In genomic region chr1:193065954-193066353, GRCh38 we compare ENCODE assay signal across 22 cellular contexts.
DNase-seq lines count a peak whose midpoint lies in the region; ATAC-seq lines count a peak whose summit lies in the region.
"Had no signal": no experiment of that assay in that cellular context is flagged by ENCODE, and none has a peak within 500 bp of the region (broad histone marks: within the 10 kb centered on the region; RNA-seq: fewer than 3 reads in every experiment).

No MANE protein-coding gene starts in this region.

- H3K27ac Mint-ChIP-seq in stimulated activated naive CD8-positive, alpha-beta T cell treated with anti-CD3 and anti-CD28 coated beads, Interleukin-15, Interleukin-2, amounts not matched to agents 100 ng/mL and 50 ng/mL, for 24 hours = peak overlapping the region; percentile 17
- peak overlapping the region in 1 of 2 donors; percentile 59 for H3K27ac Mint-ChIP-seq in stimulated activated naive CD8-positive, alpha-beta T cell treated with anti-CD3 and anti-CD28 coated beads, Interleukin-15, amount 100 ng/mL, for 72 hours
- H3K27ac Mint-ChIP-seq in central memory CD8-positive, alpha-beta T cell (ENCODE audit: low read depth) = peak overlapping the region; percentile 76
- H3K27ac Mint-ChIP-seq in stimulated activated memory B cell treated with anti-CD40 and anti-IgM and Interleukin-4, amounts not matched to agents 10 μg/mL and 1 μg/mL and 100 μg/mL, for 72 hours = peak overlapping the region; percentile 75
- H3K27ac Mint-ChIP-seq: activated naive CD4-positive, alpha-beta T cell treated with anti-CD3 and anti-CD28 coated beads, Interleukin-2, amount 10 ng/mL, durations not matched to agents 7 days and 5 days had no signal

- DNase-seq in stimulated activated naive CD8-positive, alpha-beta T cell treated with anti-CD3 and anti-CD28 coated beads, Interleukin-15, amount 100 ng/mL, for 72 hours = no peak
- DNase-seq in OCI-M1 (lab: John Stamatoyannopoulos, UW) = peak; percentile 51
- no peak for DNase-seq in central memory CD8-positive, alpha-beta T cell (ENCODE audit: low spot score in 2 of 2)
- no peak for DNase-seq in NCI-H82 (lab: John Stamatoyannopoulos, UW)
- DNase-seq: activated naive CD4-positive, alpha-beta T cell treated with anti-CD3 and anti-CD28 coated beads, Interleukin-2, amount 10 ng/mL, durations not matched to agents 7 days and 5 days; aorta; colonic mucosa; effector CD8-positive, alpha-beta T cell; EL; HCEC 1CT; NCI-H1092; NCI-H1694 treated with DMSO at 0.1 percent for 48 hours; right lobe of liver; RPMI8226; SJCRH30; T-helper 1 cell; trophoblast cell had no signal

- ATAC-seq in stimulated activated naive CD8-positive, alpha-beta T cell treated with anti-CD3 and anti-CD28 coated beads, Interleukin-15, amount 100 ng/mL, for 72 hours = no peak
- no peak for ATAC-seq in central memory CD8-positive, alpha-beta T cell (replicated peaks; ENCODE audit: extremely low read depth, poor library complexity, severe bottlenecking)
- ATAC-seq in stimulated activated memory B cell treated with anti-CD40 and anti-IgM and Interleukin-4, amounts not matched to agents 10 μg/mL and 1 μg/mL and 100 μg/mL, for 72 hours = no peak
- ATAC-seq in GM21526 (IDR thresholded peaks at IDR 0.05; ENCODE audit: low FRiP score, unreplicated experiment) (no peak), HG02571 (IDR thresholded peaks at IDR 0.05; ENCODE audit: unreplicated experiment) (no peak)
- ATAC-seq: left lobe of liver, right lobe of liver had no signal

- peaks cover 83% of the 10 kb centered on the region for H3K4me1 Mint-ChIP-seq in stimulated activated naive CD8-positive, alpha-beta T cell treated with anti-CD3 and anti-CD28 coated beads, Interleukin-15, Interleukin-2, amounts not matched to agents 100 ng/mL and 50 ng/mL, for 24 hours (ENCODE audit: low read depth)
- H3K4me1 Mint-ChIP-seq in stimulated activated naive CD8-positive, alpha-beta T cell treated with anti-CD3 and anti-CD28 coated beads, Interleukin-15, amount 100 ng/mL, for 72 hours = peaks cover 63% of the 10 kb centered on the region
- H3K4me1 Mint-ChIP-seq in central memory CD8-positive, alpha-beta T cell = peaks cover 56% of the 10 kb centered on the region
- H3K4me1 Mint-ChIP-seq in stimulated activated memory B cell treated with anti-CD40 and anti-IgM and Interleukin-4, amounts not matched to agents 10 μg/mL and 1 μg/mL and 100 μg/mL, for 72 hours = peaks cover 63% of the 10 kb centered on the region

- H3K9me3 Mint-ChIP-seq in stimulated activated naive CD8-positive, alpha-beta T cell treated with anti-CD3 and anti-CD28 coated beads, Interleukin-15, Interleukin-2, amounts not matched to agents 100 ng/mL and 50 ng/mL, for 24 hours = no peaks in the 10 kb centered on the region
- H3K9me3 Mint-ChIP-seq in stimulated activated naive CD8-positive, alpha-beta T cell treated with anti-CD3 and anti-CD28 coated beads, Interleukin-15, amount 100 ng/mL, for 72 hours = peaks cover 0 to 5% of the 10 kb centered on the region in 2 donors
- H3K9me3 Mint-ChIP-seq in central memory CD8-positive, alpha-beta T cell = no peaks in the 10 kb centered on the region
- no peaks in the 10 kb centered on the region for H3K9me3 Mint-ChIP-seq in stimulated activated memory B cell treated with anti-CD40 and anti-IgM and Interleukin-4, amounts not matched to agents 10 μg/mL and 1 μg/mL and 100 μg/mL, for 72 hours
- H3K9me3 Mint-ChIP-seq: activated naive CD4-positive, alpha-beta T cell treated with anti-CD3 and anti-CD28 coated beads, Interleukin-2, amount 10 ng/mL, durations not matched to agents 7 days and 5 days had no signal

- H3K27me3 Mint-ChIP-seq in stimulated activated naive CD8-positive, alpha-beta T cell treated with anti-CD3 and anti-CD28 coated beads, Interleukin-15, Interleukin-2, amounts not matched to agents 100 ng/mL and 50 ng/mL, for 24 hours = no peaks in the 10 kb centered on the region
- no peaks in the 10 kb centered on the region for H3K27me3 Mint-ChIP-seq in stimulated activated naive CD8-positive, alpha-beta T cell treated with anti-CD3 and anti-CD28 coated beads, Interleukin-15, amount 100 ng/mL, for 72 hours
- no peaks in the 10 kb centered on the region for H3K27me3 Mint-ChIP-seq in central memory CD8-positive, alpha-beta T cell
- H3K27me3 Mint-ChIP-seq in stimulated activated memory B cell treated with anti-CD40 and anti-IgM and Interleukin-4, amounts not matched to agents 10 μg/mL and 1 μg/mL and 100 μg/mL, for 72 hours = no peaks in the 10 kb centered on the region
- H3K27me3 Mint-ChIP-seq: activated naive CD4-positive, alpha-beta T cell treated with anti-CD3 and anti-CD28 coated beads, Interleukin-2, amount 10 ng/mL, durations not matched to agents 7 days and 5 days had no signal

- H3K4me3 Mint-ChIP-seq in stimulated activated naive CD8-positive, alpha-beta T cell treated with anti-CD3 and anti-CD28 coated beads, Interleukin-15, Interleukin-2, amounts not matched to agents 100 ng/mL and 50 ng/mL, for 24 hours = no peak overlapping the region
- H3K4me3 Mint-ChIP-seq in stimulated activated naive CD8-positive, alpha-beta T cell treated with anti-CD3 and anti-CD28 coated beads, Interleukin-15, amount 100 ng/mL, for 72 hours = no peak overlapping the region
- no peak overlapping the region for H3K4me3 Mint-ChIP-seq in central memory CD8-positive, alpha-beta T cell
- no peak overlapping the region for H3K4me3 Mint-ChIP-seq in stimulated activated memory B cell treated with anti-CD40 and anti-IgM and Interleukin-4, amounts not matched to agents 10 μg/mL and 1 μg/mL and 100 μg/mL, for 72 hours
- H3K4me3 Mint-ChIP-seq: activated naive CD4-positive, alpha-beta T cell treated with anti-CD3 and anti-CD28 coated beads, Interleukin-2, amount 10 ng/mL, durations not matched to agents 7 days and 5 days had no signal

- peaks cover 28% of the 10 kb centered on the region for H3K36me3 Mint-ChIP-seq in stimulated activated naive CD8-positive, alpha-beta T cell treated with anti-CD3 and anti-CD28 coated beads, Interleukin-15, Interleukin-2, amounts not matched to agents 100 ng/mL and 50 ng/mL, for 24 hours (ENCODE audit: low read depth)
- H3K36me3 Mint-ChIP-seq in central memory CD8-positive, alpha-beta T cell (ENCODE audit: insufficient read depth) = peaks cover 3% of the 10 kb centered on the region
- H3K36me3 Mint-ChIP-seq in stimulated activated memory B cell treated with anti-CD40 and anti-IgM and Interleukin-4, amounts not matched to agents 10 μg/mL and 1 μg/mL and 100 μg/mL, for 72 hours = peaks cover 11% of the 10 kb centered on the region
